In genomic region chr19:11674067-11674492, GRCh38 we compare ENCODE assay signal across 13 cellular contexts.
DNase-seq lines count a peak whose midpoint lies in the region; ATAC-seq, FAIRE-seq and TF ChIP-seq lines count a peak whose summit lies in the region.
"Had no signal": no experiment of that assay in that cellular context is flagged by ENCODE, and none has a peak within 500 bp of the region (broad histone marks: within the 10 kb centered on the region; RNA-seq: fewer than 3 reads in every experiment).

No MANE protein-coding gene starts in this region.

- WGBS in iPS DF 6.9 (ENCODE audit: insufficient coverage, insufficient read length), result no CpG with 5 or more reads among the region's 26 CpGs
- WGBS in ovary, 3 donors, result 6 to 12% (median 6%) methylated on average over 12 to 26 of the region's 26 CpGs

- DNase-seq in AG10803 (ENCODE audit: low read depth) (no peak), astrocyte (ENCODE audit: low read depth) (no peak), iPS DF 6.9 (ENCODE audit: low read depth, low spot score) (no peak), ovary (no peak), germinal center (ENCODE audit: low spot score) (no peak), HEK293T (ENCODE audit: extremely low spot score) (no peak), ACHN (no peak)
- DNase-seq: Calu3; MM.1S; stimulated activated CD4-positive, alpha-beta T cell treated with anti-CD3 and anti-CD28 coated beads, Interleukin-1b, Interleukin-23, amount 100 ng/mL, for 48 hours had no signal

- H3K27ac ChIP-seq in astrocyte (ENCODE audit: low read depth, low read length) (no peak overlapping the region), iPS DF 6.9 (ENCODE audit: low read length) (no peak overlapping the region), ovary (no peak overlapping the region)
- H3K27ac ChIP-seq: foreskin keratinocyte had no signal

- no peaks in the 10 kb centered on the region for H3K79me2 ChIP-seq in astrocyte (ENCODE audit: insufficient read depth, low read length)

- H3K36me3 Mint-ChIP-seq in astrocyte (ENCODE audit: low read depth, unreplicated experiment), result peaks cover 3% of the 10 kb centered on the region

- H3K9me3 Mint-ChIP-seq in astrocyte (ENCODE audit: unreplicated experiment), result peaks cover 14% of the 10 kb centered on the region

- no peak for FAIRE-seq in astrocyte (lab: Jason Lieb, UNC)
- FAIRE-seq: RCC 7860 had no signal

- H3K27ac Mint-ChIP-seq in astrocyte (ENCODE audit: unreplicated experiment), result no peak overlapping the region

- intact Hi-C loops in ovary (cut with DNase I), result loop anchor here in 1 of 4 donors (5.0 kb wide), 1 partner anchor 1772 kb away; no protein-coding TSS in a partner anchor

- no peak for TF ChIP-seq EP300 in ovary (IDR thresholded peaks at IDR 0.05)

- H3K4me3 ChIP-seq in AG10803 (ENCODE audit: low read length), result peak overlapping the region; percentile 62
- no peak overlapping the region for H3K4me3 ChIP-seq in astrocyte (ENCODE audit: insufficient read depth, low read depth, low read length)
- peak overlapping the region; percentile 39; the same call in 1 of the 2 replicates for H3K4me3 ChIP-seq in iPS DF 6.9 (ENCODE audit: low read length)
- H3K4me3 ChIP-seq in ovary, result peak overlapping the region; percentile 32

- POLR2A ChIA-PET in HEK293T (lab: Yijun Ruan, JAX), result no interaction called here

- CTCF ChIA-PET in HEK293T (lab: Yijun Ruan, JAX), result no interaction called here

- no peaks in the 10 kb centered on the region for H3K4me1 Mint-ChIP-seq in astrocyte (ENCODE audit: low read depth, unreplicated experiment)

- H3K36me3 ChIP-seq in astrocyte (ENCODE audit: insufficient read depth, low read length) (no peaks in the 10 kb centered on the region), iPS DF 6.9 (ENCODE audit: control insufficient read depth, insufficient read depth, low read length) (no peaks in the 10 kb centered on the region), ovary (no peaks in the 10 kb centered on the region)

- no peak for TF ChIP-seq POLR2A in ovary (IDR thresholded peaks at IDR 0.05)

- H3K4me2 ChIP-seq in astrocyte (ENCODE audit: low read length), result peak overlapping the region; percentile 75

- H3K4me3 Mint-ChIP-seq in astrocyte (ENCODE audit: unreplicated experiment), result no peak overlapping the region

- H3K9ac ChIP-seq in astrocyte (ENCODE audit: low read length), result no peak overlapping the region

- peaks cover 7% of the 10 kb centered on the region for H3K9me3 ChIP-seq in astrocyte (ENCODE audit: insufficient read depth, low read depth, low read length)
- no peaks in the 10 kb centered on the region for H3K9me3 ChIP-seq in iPS DF 6.9 (ENCODE audit: control insufficient read depth, insufficient read depth, low read length)
- H3K9me3 ChIP-seq in ovary, result no peaks in the 10 kb centered on the region

- H3K4me1 ChIP-seq in astrocyte (ENCODE audit: insufficient read depth, low read length), result peaks cover 4% of the 10 kb centered on the region
- H3K4me1 ChIP-seq in iPS DF 6.9 (ENCODE audit: control insufficient read depth, insufficient read depth, low read length), result no peaks in the 10 kb centered on the region
- H3K4me1 ChIP-seq in ovary (ENCODE audit: insufficient read depth), result peaks cover 3% of the 10 kb centered on the region
- H3K4me1 ChIP-seq: foreskin keratinocyte had no signal

- in situ Hi-C loops in ACHN (cut with HindIII; ENCODE audit: low pct_ligation_motif_present, low pct_unique_long_range_greater_than_20kb, low sequenced_read_pairs), result no loop called here

- no peaks in the 10 kb centered on the region for H3K27me3 Mint-ChIP-seq in astrocyte (ENCODE audit: low read depth, unreplicated experiment)

- TF ChIP-seq CTCF in AG10803 (conservative IDR thresholded peaks at IDR 0.05; ENCODE audit: low read length) (no peak), astrocyte (IDR thresholded peaks at IDR 0.05; ENCODE audit: insufficient read depth, low read depth, low read length) (no peak), ovary (IDR thresholded peaks at IDR 0.05) (no peak)

- no peak for ATAC-seq in GM21367 (IDR thresholded peaks at IDR 0.05; ENCODE audit: unreplicated experiment)
- ATAC-seq: foreskin keratinocyte had no signal

- H3K27me3 ChIP-seq in astrocyte (ENCODE audit: insufficient read depth, low read length), result no peaks in the 10 kb centered on the region
- 0 out of 2 replicates have a peak, but pooled peaks cover 1% of the 10 kb centered on the region for H3K27me3 ChIP-seq in iPS DF 6.9 (ENCODE audit: control insufficient read depth, insufficient read depth, low read length)
- H3K27me3 ChIP-seq in ovary, result no peaks in the 10 kb centered on the region
- H3K27me3 ChIP-seq: foreskin keratinocyte had no signal

- H4K20me1 ChIP-seq in astrocyte (ENCODE audit: insufficient read depth, low read length), result no peaks in the 10 kb centered on the region

- H2AFZ ChIP-seq in astrocyte (ENCODE audit: low read depth, low read length), result peak overlapping the region; percentile 71

TF ChIP-seq in HEK293T, 16 proteins besides CTCF, POLR2A, EP300 and RAD21:
- TF ChIP-seq ELF4 (IDR thresholded peaks at IDR 0.05) (no peak), ZNF384 (IDR thresholded peaks at IDR 0.05) (no peak), CTBP1 (IDR thresholded peaks at IDR 0.05; ENCODE audit: borderline replicate concordance) (no peak), SUZ12 (IDR thresholded peaks at IDR 0.05) (no peak), FOXK2 (IDR thresholded peaks at IDR 0.05) (no peak), L3MBTL2 (conservative IDR thresholded peaks at IDR 0.05) (no peak), HDGF (IDR thresholded peaks at IDR 0.05; ENCODE audit: borderline replicate concordance) (no peak), LEF1 (IDR thresholded peaks at IDR 0.05; ENCODE audit: borderline replicate concordance) (no peak)
TF ChIP-seq in HEK293T: peak in this region for 0.
